Comparison of ENCODE assay signal across 8 cellular contexts in genomic region chr9:121285835-121286687, GRCh38. TPM values are rescaled to one million over a fixed set of nuclear protein-coding genes. Genes with fewer than 3 reads are reported as not detected.
DNase-seq lines count a peak whose midpoint lies in the region; ATAC-seq, FAIRE-seq and TF ChIP-seq lines count a peak whose summit lies in the region.

No MANE protein-coding gene starts in this region.

- peak overlapping the region; percentile 98 for H3K27ac ChIP-seq in ACC112 (ENCODE audit: low read depth, low read length)
- H3K27ac ChIP-seq in breast epithelium = peak overlapping the region; percentile 99
- H3K27ac ChIP-seq in kidney (ENCODE audit: low read depth in 2 of 2, low read length in 2 of 2) = peak overlapping the region; percentile 86 to 98
- peak overlapping the region; percentile 93 to 97 (median 96) for H3K27ac ChIP-seq in stomach

- TF ChIP-seq EP300 in Ishikawa (IDR thresholded peaks at IDR 0.05; ENCODE audit: borderline replicate concordance) (no peak; the same call in 1 of the 2 replicates), stomach (IDR thresholded peaks at IDR 0.05) (peak; percentile 89)

- no peaks in the 10 kb centered on the region for H3K27me3 ChIP-seq in ACC112 (ENCODE audit: insufficient read depth, low read length)
- H3K27me3 ChIP-seq in breast epithelium = no peaks in the 10 kb centered on the region
- no peaks in the 10 kb centered on the region for H3K27me3 ChIP-seq in stomach

- intact Hi-C loops in breast epithelium (cut with DNase I; ENCODE audit: low total_unique reads) (no loop called here), kidney (cut with DNase I) (no loop called here), stomach (cut with DNase I; ENCODE audit: low total_unique reads) (no loop called here)

- H3K79me2 ChIP-seq in ACC112 (ENCODE audit: control insufficient read depth, insufficient read depth, low read length, unreplicated experiment) = peaks cover 16% of the 10 kb centered on the region

- peaks cover 4% of the 10 kb centered on the region; the same call in 1 of the 2 replicates for H3K36me3 ChIP-seq in ACC112 (ENCODE audit: insufficient read depth, low read length)
- H3K36me3 ChIP-seq in breast epithelium = no peaks in the 10 kb centered on the region
- no peaks in the 10 kb centered on the region for H3K36me3 ChIP-seq in kidney (ENCODE audit: control insufficient read depth in 1 of 2, insufficient read depth in 2 of 2, low read length in 2 of 2)
- peaks cover 0 to 4% (median 0%) of the 10 kb centered on the region in 4 donors for H3K36me3 ChIP-seq in stomach

- peak overlapping the region; percentile 51 to 65 for H3K9ac ChIP-seq in kidney (ENCODE audit: low read length in 2 of 2)

- H2AFZ ChIP-seq in ACC112 (ENCODE audit: low read length, unreplicated experiment) = peak overlapping the region; percentile 58

- TF ChIP-seq RAD21 in Ishikawa (IDR thresholded peaks at IDR 0.05; ENCODE audit: low read depth) = no peak

- TF ChIP-seq POLR2A in breast epithelium (IDR thresholded peaks at IDR 0.05) (no peak), stomach (IDR thresholded peaks at IDR 0.05) (no peak)

- ATAC-seq in GM21717 (IDR thresholded peaks at IDR 0.05; ENCODE audit: unreplicated experiment) = no peak

- H3K9me3 ChIP-seq in breast epithelium = no peaks in the 10 kb centered on the region
- no peaks in the 10 kb centered on the region for H3K9me3 ChIP-seq in kidney (ENCODE audit: control insufficient read depth in 1 of 2, low read length in 2 of 2)
- H3K9me3 ChIP-seq in stomach = no peaks in the 10 kb centered on the region

- WGBS in stomach, 5 donors = 21 to 46% (median 37%) methylated on average over 18 of the region's 18 CpGs

- DNase-seq in breast epithelium (ENCODE audit: low spot score in 2 of 2) (peak in 1 of 2 donors; percentile 74), kidney (peak; percentile 86), stomach (peak; percentile 44), DMS79 (lab: John Stamatoyannopoulos, UW) (no peak)
- DNase-seq in activated CD4-positive, CD25-positive, alpha-beta regulatory T cell (lab: John Stamatoyannopoulos, UW) = no peak

- TF ChIP-seq CTCF in breast epithelium (IDR thresholded peaks at IDR 0.05) (no peak), kidney (IDR thresholded peaks at IDR 0.05; ENCODE audit: borderline replicate concordance, extremely low read depth, insufficient read depth) (no peak), stomach (IDR thresholded peaks at IDR 0.05) (no peak)

- peak overlapping the region; percentile 55 for H3K4me3 ChIP-seq in ACC112 (ENCODE audit: low read depth, low read length)
- H3K4me3 ChIP-seq in breast epithelium = peak overlapping the region in 2 of 3 donors; percentile 2 to 49
- no peak overlapping the region for H3K4me3 ChIP-seq in kidney (ENCODE audit: low read length in 2 of 2)
- peak overlapping the region in 1 of 4 donors; percentile 12 for H3K4me3 ChIP-seq in stomach

- peaks cover 76% of the 10 kb centered on the region for H3K4me1 ChIP-seq in ACC112 (ENCODE audit: control insufficient read depth, insufficient read depth, low read length, unreplicated experiment)
- peaks cover 61 to 88% of the 10 kb centered on the region in 2 donors for H3K4me1 ChIP-seq in breast epithelium
- peaks cover 47 to 72% of the 10 kb centered on the region in 2 donors for H3K4me1 ChIP-seq in kidney (ENCODE audit: control insufficient read depth in 1 of 2, insufficient read depth in 1 of 2, low read depth in 1 of 2, low read length in 2 of 2)
- peaks cover 88 to 100% (median 98%) of the 10 kb centered on the region in 4 donors for H3K4me1 ChIP-seq in stomach

- no peak for FAIRE-seq in kidney (lab: Jason Lieb, UNC)

TF ChIP-seq in Ishikawa, 13 proteins besides CTCF, POLR2A, EP300 and RAD21:
- TF ChIP-seq NFIC (IDR thresholded peaks at IDR 0.05) = peak; percentile 4
- TF ChIP-seq TAF1 (IDR thresholded peaks at IDR 0.05; ENCODE audit: low read depth) = no peak
- TF ChIP-seq YY1 (IDR thresholded peaks at IDR 0.05; ENCODE audit: low read depth) = 0 out of 2 replicates have a peak, but pooled peaks have one; percentile 8
- TF ChIP-seq MAX (IDR thresholded peaks at IDR 0.05) = peak; percentile 69
- TF ChIP-seq TEAD4 (IDR thresholded peaks at IDR 0.05) = no peak
- TF ChIP-seq EGR1 (IDR thresholded peaks at IDR 0.05) = no peak
- TF ChIP-seq FOXM1 (IDR thresholded peaks at IDR 0.05; ENCODE audit: borderline replicate concordance, low read depth) = peak; percentile 28; the same call in 1 of the 2 replicates
- no peak for TF ChIP-seq REST (IDR thresholded peaks at IDR 0.05; ENCODE audit: low read depth)
- TF ChIP-seq TCF12 (IDR thresholded peaks at IDR 0.05; ENCODE audit: low read depth) = no peak
- TF ChIP-seq CREB1 (IDR thresholded peaks at IDR 0.05; ENCODE audit: low read depth) = no peak
- TF ChIP-seq ZBTB7A (IDR thresholded peaks at IDR 0.05; ENCODE audit: low read depth) = 0 out of 2 replicates have a peak, but pooled peaks have one; percentile 33
- TF ChIP-seq USF1 (IDR thresholded peaks at IDR 0.05) = no peak
- TF ChIP-seq CEBPB (IDR thresholded peaks at IDR 0.05) = no peak

RNA-seq across cellular contexts. Expression of gene GSN, which starts 18.1 kb away (rescaled TPM):
- total RNA-seq in breast epithelium = over 10,000 TPM in 1 of 3 donors, 1,000 to 10,000 TPM in 2; 1,290 to 13,922 (median 1,437) TPM
- 511 TPM for total RNA-seq in kidney
- 235 TPM for polyA plus RNA-seq in kidney (ENCODE audit: insufficient read depth, low read depth, low replicate concordance)
- total RNA-seq in stomach = 100 to 1,000 TPM; 385 to 909 (median 565) TPM
- polyA plus RNA-seq in stomach = 100 to 1,000 TPM; 215 to 742 (median 424) TPM

Comparison
In these comparisons a context has a peak if more than half of its experiments do, and no peak if none do; other contexts are left out.
1. H3K4me3 ChIP-seq: peak in ACC112 (single experiment) and breast epithelium (2 of 3); none in kidney (0 of 2).
2. DNase-seq: peak in kidney (single experiment) and stomach (single experiment); none in DMS79 (single experiment) and activated CD4-positive, CD25-positive, alpha-beta regulatory T cell (0 of 4).
3. Peak in every context shown above with its lines, with median percentiles within 50 percentile points of each other: H3K27ac ChIP-seq.